Comparison of ENCODE assay signal across 12 cellular contexts in the genomic region with DNA sequence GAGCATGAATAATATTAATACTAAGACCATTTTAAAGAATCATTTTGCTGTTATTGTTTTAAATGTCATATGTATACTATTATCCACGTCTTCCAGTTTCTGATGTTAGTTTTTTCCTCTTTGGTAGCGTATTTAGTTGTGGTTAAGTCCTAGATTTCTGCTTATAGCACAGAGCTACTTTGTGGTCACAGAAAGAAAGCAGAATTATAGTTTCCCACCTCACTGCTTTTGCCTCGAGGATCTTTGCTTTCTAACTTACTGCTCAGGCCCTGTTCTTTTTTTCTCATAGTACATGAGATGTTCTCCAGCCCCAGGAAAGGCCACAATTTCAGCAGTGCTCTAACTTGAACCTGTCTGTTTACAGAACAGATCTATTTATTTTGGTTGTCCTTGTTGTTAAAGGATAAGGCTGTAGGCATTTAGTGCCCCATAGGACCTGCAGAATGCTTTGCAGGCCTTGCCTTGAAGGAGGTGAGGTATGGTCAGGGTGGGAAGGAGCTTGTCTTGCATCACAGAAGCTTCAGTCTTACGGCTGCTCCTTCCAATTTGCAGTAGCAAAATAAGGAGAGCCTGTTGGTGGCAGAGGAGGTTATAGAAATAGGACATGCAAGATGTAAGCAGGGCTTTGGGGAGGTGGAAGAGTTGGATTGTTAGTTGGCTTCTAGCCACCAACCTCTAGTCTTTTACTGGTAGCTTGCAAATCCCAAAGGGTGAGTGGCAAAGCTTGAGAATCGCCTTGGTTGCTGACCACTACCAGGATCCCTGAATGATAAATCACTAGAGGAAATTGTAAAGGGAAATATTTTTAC.
DNase-seq lines count a peak whose midpoint lies in the region; ATAC-seq and TF ChIP-seq lines count a peak whose summit lies in the region.
"Had no signal": no experiment of that assay in that cellular context is flagged by ENCODE, and none has a peak within 500 bp of the region (broad histone marks: within the 10 kb centered on the region; RNA-seq: fewer than 3 reads in every experiment).

No MANE protein-coding gene starts in this region.

- H3K27me3 Mint-ChIP-seq in activated CD4-positive, alpha-beta memory T cell treated with anti-CD3 and anti-CD28 coated beads for 36 hours: no peaks in the 10 kb centered on the region
- H3K27me3 Mint-ChIP-seq in activated CD4-positive, alpha-beta memory T cell treated with anti-CD3 and anti-CD28 coated beads, Interleukin-2, amount 10 ng/mL, durations not matched to agents 7 days and 5 days: no peaks in the 10 kb centered on the region
- no peaks in the 10 kb centered on the region for H3K27me3 Mint-ChIP-seq in activated T-helper 1 cell treated with anti-CD3 and anti-CD28 coated beads, Interleukin-12 subunit alpha, Interleukin-12 subunit beta, Interleukin-2, Interleukin-4 antibody, amounts not matched to agents 30 ng/mL and 10 ng/mL and 1 ng/mL, durations not matched to agents 14 hours and 24 hours and 36 hours (ENCODE audit: insufficient read depth)
- peaks cover 4% of the 10 kb centered on the region for H3K27me3 Mint-ChIP-seq in nephron progenitor cell (ENCODE audit: low read depth, poor library complexity)

- peak; percentile 41 for ATAC-seq in HG02884 (IDR thresholded peaks at IDR 0.05; ENCODE audit: unreplicated experiment)
- no peak for ATAC-seq in stimulated activated effector memory CD8-positive, alpha-beta T cell treated with anti-CD3 and anti-CD28 coated beads, Interleukin-12 subunit alpha, Interleukin-12 subunit beta, amount 100 ng/mL, for 72 hours
- ATAC-seq in SK-N-SH treated with all-trans-retinoic acid at 6 μM for 48 hours: no peak
- ATAC-seq: A549 had no signal

- H3K4me1 Mint-ChIP-seq in activated CD4-positive, alpha-beta memory T cell treated with anti-CD3 and anti-CD28 coated beads for 36 hours (ENCODE audit: low read depth): peaks cover 39% of the 10 kb centered on the region
- H3K4me1 Mint-ChIP-seq in activated CD4-positive, alpha-beta memory T cell treated with anti-CD3 and anti-CD28 coated beads, Interleukin-2, amount 10 ng/mL, durations not matched to agents 7 days and 5 days: peaks cover 38% of the 10 kb centered on the region
- peaks cover 40% of the 10 kb centered on the region for H3K4me1 Mint-ChIP-seq in activated T-helper 1 cell treated with anti-CD3 and anti-CD28 coated beads, Interleukin-12 subunit alpha, Interleukin-12 subunit beta, Interleukin-2, Interleukin-4 antibody, amounts not matched to agents 30 ng/mL and 10 ng/mL and 1 ng/mL, durations not matched to agents 14 hours and 24 hours and 36 hours (ENCODE audit: low read depth)
- H3K4me1 Mint-ChIP-seq in stimulated activated effector memory CD8-positive, alpha-beta T cell treated with anti-CD3 and anti-CD28 coated beads, Interleukin-12 subunit alpha, Interleukin-12 subunit beta, amount 100 ng/mL, for 72 hours: peaks cover 45% of the 10 kb centered on the region
- H3K4me1 Mint-ChIP-seq in nephron progenitor cell: peaks cover 47% of the 10 kb centered on the region

- CTCF ChIA-PET in activated CD4-positive, alpha-beta memory T cell treated with anti-CD3 and anti-CD28 coated beads for 36 hours (lab: Charles Lee): no interaction called here
- CTCF ChIA-PET in activated CD4-positive, alpha-beta memory T cell treated with anti-CD3 and anti-CD28 coated beads, Interleukin-2, amount 10 ng/mL, durations not matched to agents 7 days and 5 days (lab: Charles Lee): no interaction called here

- H3K36me3 Mint-ChIP-seq in activated CD4-positive, alpha-beta memory T cell treated with anti-CD3 and anti-CD28 coated beads for 36 hours: peaks cover 22% of the 10 kb centered on the region
- peaks cover 17% of the 10 kb centered on the region for H3K36me3 Mint-ChIP-seq in activated CD4-positive, alpha-beta memory T cell treated with anti-CD3 and anti-CD28 coated beads, Interleukin-2, amount 10 ng/mL, durations not matched to agents 7 days and 5 days (ENCODE audit: low read depth)
- peaks cover 14% of the 10 kb centered on the region for H3K36me3 Mint-ChIP-seq in activated T-helper 1 cell treated with anti-CD3 and anti-CD28 coated beads, Interleukin-12 subunit alpha, Interleukin-12 subunit beta, Interleukin-2, Interleukin-4 antibody, amounts not matched to agents 30 ng/mL and 10 ng/mL and 1 ng/mL, durations not matched to agents 14 hours and 24 hours and 36 hours (ENCODE audit: low read depth)
- H3K36me3 Mint-ChIP-seq in stimulated activated effector memory CD8-positive, alpha-beta T cell treated with anti-CD3 and anti-CD28 coated beads, Interleukin-12 subunit alpha, Interleukin-12 subunit beta, amount 100 ng/mL, for 72 hours: peaks cover 37% of the 10 kb centered on the region
- H3K36me3 Mint-ChIP-seq in nephron progenitor cell (ENCODE audit: low read depth): peaks cover 6% of the 10 kb centered on the region

- POLR2A ChIA-PET in activated CD4-positive, alpha-beta memory T cell treated with anti-CD3 and anti-CD28 coated beads for 36 hours (lab: Charles Lee): no interaction called here
- POLR2A ChIA-PET in activated CD4-positive, alpha-beta memory T cell treated with anti-CD3 and anti-CD28 coated beads, Interleukin-2, amount 10 ng/mL, durations not matched to agents 7 days and 5 days (lab: Charles Lee): no interaction called here

- H3K4me3 Mint-ChIP-seq in activated CD4-positive, alpha-beta memory T cell treated with anti-CD3 and anti-CD28 coated beads for 36 hours: no peak overlapping the region
- no peak overlapping the region for H3K4me3 Mint-ChIP-seq in activated CD4-positive, alpha-beta memory T cell treated with anti-CD3 and anti-CD28 coated beads, Interleukin-2, amount 10 ng/mL, durations not matched to agents 7 days and 5 days
- H3K4me3 Mint-ChIP-seq in activated T-helper 1 cell treated with anti-CD3 and anti-CD28 coated beads, Interleukin-12 subunit alpha, Interleukin-12 subunit beta, Interleukin-2, Interleukin-4 antibody, amounts not matched to agents 30 ng/mL and 10 ng/mL and 1 ng/mL, durations not matched to agents 14 hours and 24 hours and 36 hours: no peak overlapping the region
- H3K4me3 Mint-ChIP-seq in stimulated activated effector memory CD8-positive, alpha-beta T cell treated with anti-CD3 and anti-CD28 coated beads, Interleukin-12 subunit alpha, Interleukin-12 subunit beta, amount 100 ng/mL, for 72 hours: no peak overlapping the region
- H3K4me3 Mint-ChIP-seq in nephron progenitor cell: no peak overlapping the region

- intact Hi-C loops in activated CD4-positive, alpha-beta memory T cell treated with anti-CD3 and anti-CD28 coated beads for 36 hours (cut with micrococcal nuclease): no loop called here
- intact Hi-C loops in activated T-helper 1 cell treated with anti-CD3 and anti-CD28 coated beads, Interleukin-12 subunit alpha, Interleukin-12 subunit beta, Interleukin-2, Interleukin-4 antibody, amounts not matched to agents 30 ng/mL and 10 ng/mL and 1 ng/mL, durations not matched to agents 14 hours and 24 hours and 36 hours (cut with micrococcal nuclease): no loop called here

- peak overlapping the region; percentile 12 for H3K27ac Mint-ChIP-seq in activated CD4-positive, alpha-beta memory T cell treated with anti-CD3 and anti-CD28 coated beads for 36 hours
- H3K27ac Mint-ChIP-seq in activated CD4-positive, alpha-beta memory T cell treated with anti-CD3 and anti-CD28 coated beads, Interleukin-2, amount 10 ng/mL, durations not matched to agents 7 days and 5 days: no peak overlapping the region
- H3K27ac Mint-ChIP-seq in activated T-helper 1 cell treated with anti-CD3 and anti-CD28 coated beads, Interleukin-12 subunit alpha, Interleukin-12 subunit beta, Interleukin-2, Interleukin-4 antibody, amounts not matched to agents 30 ng/mL and 10 ng/mL and 1 ng/mL, durations not matched to agents 14 hours and 24 hours and 36 hours: peak overlapping the region; percentile 15
- H3K27ac Mint-ChIP-seq in stimulated activated effector memory CD8-positive, alpha-beta T cell treated with anti-CD3 and anti-CD28 coated beads, Interleukin-12 subunit alpha, Interleukin-12 subunit beta, amount 100 ng/mL, for 72 hours: peak overlapping the region; percentile 45
- no peak overlapping the region for H3K27ac Mint-ChIP-seq in nephron progenitor cell

- TF ChIP-seq CTCF in nephron progenitor cell (IDR thresholded peaks at IDR 0.05): no peak

- no peaks in the 10 kb centered on the region for H3K9me3 Mint-ChIP-seq in activated CD4-positive, alpha-beta memory T cell treated with anti-CD3 and anti-CD28 coated beads for 36 hours
- no peaks in the 10 kb centered on the region for H3K9me3 Mint-ChIP-seq in activated CD4-positive, alpha-beta memory T cell treated with anti-CD3 and anti-CD28 coated beads, Interleukin-2, amount 10 ng/mL, durations not matched to agents 7 days and 5 days
- no peaks in the 10 kb centered on the region for H3K9me3 Mint-ChIP-seq in activated T-helper 1 cell treated with anti-CD3 and anti-CD28 coated beads, Interleukin-12 subunit alpha, Interleukin-12 subunit beta, Interleukin-2, Interleukin-4 antibody, amounts not matched to agents 30 ng/mL and 10 ng/mL and 1 ng/mL, durations not matched to agents 14 hours and 24 hours and 36 hours
- no peaks in the 10 kb centered on the region for H3K9me3 Mint-ChIP-seq in stimulated activated effector memory CD8-positive, alpha-beta T cell treated with anti-CD3 and anti-CD28 coated beads, Interleukin-12 subunit alpha, Interleukin-12 subunit beta, amount 100 ng/mL, for 72 hours
- no peaks in the 10 kb centered on the region for H3K9me3 Mint-ChIP-seq in nephron progenitor cell

- DNase-seq in activated CD4-positive, alpha-beta memory T cell treated with anti-CD3 and anti-CD28 coated beads for 36 hours: no peak
- no peak for DNase-seq in activated CD4-positive, alpha-beta memory T cell treated with anti-CD3 and anti-CD28 coated beads, Interleukin-2, amount 10 ng/mL, durations not matched to agents 7 days and 5 days
- no peak for DNase-seq in activated T-helper 1 cell treated with anti-CD3 and anti-CD28 coated beads, Interleukin-12 subunit alpha, Interleukin-12 subunit beta, Interleukin-2, Interleukin-4 antibody, amounts not matched to agents 30 ng/mL and 10 ng/mL and 1 ng/mL, durations not matched to agents 14 hours and 24 hours and 36 hours (ENCODE audit: low spot score)
- no peak for DNase-seq in stimulated activated effector memory CD8-positive, alpha-beta T cell treated with anti-CD3 and anti-CD28 coated beads, Interleukin-12 subunit alpha, Interleukin-12 subunit beta, amount 100 ng/mL, for 72 hours (ENCODE audit: low spot score in 2 of 2)
- no peak for DNase-seq in nephron progenitor cell
- no peak for DNase-seq in NCI-H128 (lab: John Stamatoyannopoulos, UW; ENCODE audit: unreplicated experiment)
- DNase-seq: activated CD4-positive, CD25-positive, alpha-beta regulatory T cell treated with anti-CD3 and anti-CD28 coated beads, Interleukin-2, amount 50 U/mL, for 72 hours; NCI-H1436 treated with DMSO at 0.1 percent for 48 hours; NCI-H524 treated with DMSO at 0.1 percent for 48 hours had no signal

Comparison
In these comparisons a context has a peak if more than half of its experiments do, and no peak if none do; other contexts are left out.
1. H3K27ac Mint-ChIP-seq: peak in activated CD4-positive, alpha-beta memory T cell treated with anti-CD3 and anti-CD28 coated beads for 36 hours (single experiment), activated T-helper 1 cell treated with anti-CD3 and anti-CD28 coated beads, Interleukin-12 subunit alpha, Interleukin-12 subunit beta, Interleukin-2, Interleukin-4 antibody, amounts not matched to agents 30 ng/mL and 10 ng/mL and 1 ng/mL, durations not matched to agents 14 hours and 24 hours and 36 hours (single experiment) and stimulated activated effector memory CD8-positive, alpha-beta T cell treated with anti-CD3 and anti-CD28 coated beads, Interleukin-12 subunit alpha, Interleukin-12 subunit beta, amount 100 ng/mL, for 72 hours (single experiment); none in activated CD4-positive, alpha-beta memory T cell treated with anti-CD3 and anti-CD28 coated beads, Interleukin-2, amount 10 ng/mL, durations not matched to agents 7 days and 5 days (single experiment) and nephron progenitor cell (single experiment).